27 cellular contexts compared by ENCODE assay signal in genomic region chr5:124054564-124054963, GRCh38.
DNase-seq lines count a peak whose midpoint lies in the region; ATAC-seq and TF ChIP-seq lines count a peak whose summit lies in the region.
"Had no signal": no experiment of that assay in that cellular context is flagged by ENCODE, and none has a peak within 500 bp of the region (broad histone marks: within the 10 kb centered on the region; RNA-seq: fewer than 3 reads in every experiment).

No MANE protein-coding gene starts in this region.

- no peak overlapping the region for H3K4me3 ChIP-seq in GM12865 (ENCODE audit: low read depth, low read length)
- no peak overlapping the region for H3K4me3 ChIP-seq in effector memory CD4-positive, alpha-beta T cell (ENCODE audit: insufficient read depth, low read depth, low read length, poor library complexity, severe bottlenecking)
- H3K4me3 ChIP-seq: body of pancreas, heart left ventricle, ovary, PC-9 had no signal

- H3K36me3 ChIP-seq in effector memory CD4-positive, alpha-beta T cell (ENCODE audit: control insufficient read depth, insufficient read depth, low read length): no peaks in the 10 kb centered on the region
- H3K36me3 ChIP-seq: heart left ventricle, ovary had no signal

- no peak for TF ChIP-seq CTCF in GM12865 (IDR thresholded peaks at IDR 0.05; ENCODE audit: insufficient read depth, low read depth, low read length, missing control alignments)

- H3K27me3 ChIP-seq in effector memory CD4-positive, alpha-beta T cell (replicated peaks; ENCODE audit: control insufficient read depth, insufficient read depth, low read length, poor library complexity, severe bottlenecking): no peaks in the 10 kb centered on the region
- H3K27me3 ChIP-seq: body of pancreas, heart left ventricle, ovary had no signal

- H3K9me3 ChIP-seq in effector memory CD4-positive, alpha-beta T cell (ENCODE audit: control insufficient read depth, low read length): no peaks in the 10 kb centered on the region
- H3K9me3 ChIP-seq: body of pancreas, heart left ventricle, ovary had no signal

- DNase-seq in GM12865 (ENCODE audit: low read depth): peak; percentile 22
- no peak for DNase-seq in cerebellar cortex (ENCODE audit: low spot score)
- no peak for DNase-seq in effector memory CD4-positive, alpha-beta T cell
- no peak for DNase-seq in HCEC 1CT
- no peak for DNase-seq in stimulated activated CD4-positive, alpha-beta T cell treated with anti-CD3 and anti-CD28 coated beads, Interleukin-1b, Interleukin-23, amount 100 ng/mL, for 48 hours
- DNase-seq: 8988T; activated CD4-positive, alpha-beta T cell treated with anti-CD3 and anti-CD28 coated beads for 48 hours; activated CD8-positive, alpha-beta memory T cell treated with anti-CD3 and anti-CD28 coated beads, Interleukin-2, amount 10 ng/mL, durations not matched to agents 7 days and 5 days; AML-193; body of pancreas; cortex of kidney; DMS79; heart left ventricle; HFFc6; natural killer cell; NCI-H1436 treated with DMSO at 0.1 percent for 48 hours; NCI-H2171 treated with DMSO at 0.1 percent for 48 hours; NCI-H774; ovary; PC-9; right cardiac atrium; SIG-M5; stimulated activated CD4-positive, alpha-beta T cell treated with anti-CD3 and anti-CD28 coated beads, Interleukin-12 subunit alpha, Interleukin-12 subunit beta, amount 100 ng/mL, for 4 hours; substantia nigra had no signal

- H3K27ac ChIP-seq in effector memory CD4-positive, alpha-beta T cell (ENCODE audit: insufficient read depth, low read length, poor library complexity, severe bottlenecking): no peak overlapping the region
- H3K27ac ChIP-seq: body of pancreas, heart left ventricle, ovary, PC-9 had no signal

- no peaks in the 10 kb centered on the region for H3K4me1 ChIP-seq in effector memory CD4-positive, alpha-beta T cell (ENCODE audit: control insufficient read depth, insufficient read depth, low read length, poor library complexity, severe bottlenecking)

- ATAC-seq in GM19452 (IDR thresholded peaks at IDR 0.05; ENCODE audit: unreplicated experiment) (peak; percentile 34), HG02571 (IDR thresholded peaks at IDR 0.05; ENCODE audit: unreplicated experiment) (peak; percentile 39), HG03095 (IDR thresholded peaks at IDR 0.05; ENCODE audit: unreplicated experiment) (peak; percentile 43)
- ATAC-seq: activated CD8-positive, alpha-beta memory T cell treated with anti-CD3 and anti-CD28 coated beads, Interleukin-2, amount 10 ng/mL, durations not matched to agents 7 days and 5 days; body of pancreas; heart left ventricle; natural killer cell; right cardiac atrium had no signal
